Comparison of ENCODE assay signal across 1 cellular context in genomic region chr5:129361441-129362025, GRCh38.
TF ChIP-seq lines count a peak whose summit lies in the region.

No MANE protein-coding gene starts in this region.

TF ChIP-seq in Ishikawa, 13 proteins besides CTCF, POLR2A, EP300 and RAD21 (continued from another document):
- TF ChIP-seq FOXM1 (IDR thresholded peaks at IDR 0.05; ENCODE audit: borderline replicate concordance, low read depth) (no peak), TCF12 (IDR thresholded peaks at IDR 0.05; ENCODE audit: low read depth) (no peak), YY1 (IDR thresholded peaks at IDR 0.05; ENCODE audit: low read depth) (no peak), CREB1 (IDR thresholded peaks at IDR 0.05; ENCODE audit: low read depth) (no peak), ZBTB7A (IDR thresholded peaks at IDR 0.05; ENCODE audit: low read depth) (no peak), USF1 (IDR thresholded peaks at IDR 0.05) (no peak), TAF1 (IDR thresholded peaks at IDR 0.05; ENCODE audit: low read depth) (no peak)
